7 cellular contexts compared by ENCODE assay signal in the genomic region with DNA sequence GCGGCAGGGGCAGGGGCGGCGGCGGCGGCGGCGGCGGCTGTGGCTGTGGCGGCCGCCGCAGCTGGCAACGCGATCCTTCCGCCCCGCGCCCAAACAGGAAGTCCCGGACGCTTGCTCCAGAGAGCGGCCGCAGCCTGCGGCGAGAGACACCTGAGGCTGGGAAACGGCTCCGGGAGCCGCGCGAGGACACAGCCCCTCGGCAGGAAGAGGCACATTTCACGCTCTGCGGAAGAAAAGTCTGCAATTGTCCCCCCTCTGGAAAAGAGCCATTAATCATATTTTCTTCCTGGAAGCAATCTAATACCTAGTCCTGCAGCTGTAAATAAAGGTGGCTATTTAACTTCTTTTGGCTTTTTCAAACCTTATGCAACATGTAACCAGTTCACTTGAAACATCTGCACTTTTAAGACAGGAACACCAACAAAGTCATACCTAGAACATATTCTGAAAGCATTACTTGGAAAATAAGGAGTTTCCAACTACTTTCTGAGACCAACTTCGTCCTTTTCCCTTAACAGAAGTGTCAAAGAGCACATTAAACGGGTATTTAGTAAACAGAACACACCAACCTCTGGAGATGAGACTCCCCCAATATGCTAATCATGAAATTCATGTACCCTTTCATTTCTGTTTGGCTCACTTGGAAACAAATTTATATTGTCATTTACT.
A peak's percentile ranks its signal among the peaks of the same experiment; 100 is the strongest.
DNase-seq lines count a peak whose midpoint lies in the region; ATAC-seq and TF ChIP-seq lines count a peak whose summit lies in the region.

No MANE protein-coding gene starts in this region.

- H3K27me3 ChIP-seq in mononuclear cell (ENCODE audit: insufficient read depth, low read length): no peaks in the 10 kb centered on the region

- ATAC-seq in central memory CD8-positive, alpha-beta T cell (replicated peaks; ENCODE audit: extremely low read depth, poor library complexity, severe bottlenecking): no peak
- no peak for ATAC-seq in HG03135 (IDR thresholded peaks at IDR 0.05; ENCODE audit: unreplicated experiment)

- peak overlapping the region; percentile 99 for H3K27ac Mint-ChIP-seq in central memory CD8-positive, alpha-beta T cell (ENCODE audit: low read depth)

- peak overlapping the region; percentile 100 for H3K4me3 Mint-ChIP-seq in central memory CD8-positive, alpha-beta T cell

- no peak for TF ChIP-seq CTCF in NB4 (IDR thresholded peaks at IDR 0.05; ENCODE audit: low read depth, low read length)

- no peaks in the 10 kb centered on the region for H3K27me3 Mint-ChIP-seq in central memory CD8-positive, alpha-beta T cell

- H3K9me3 Mint-ChIP-seq in central memory CD8-positive, alpha-beta T cell: no peaks in the 10 kb centered on the region

- H3K9me3 ChIP-seq in mononuclear cell (ENCODE audit: low read depth, low read length): no peaks in the 10 kb centered on the region

- DNase-seq in NB4 (ENCODE audit: low read depth): no peak
- DNase-seq in central memory CD8-positive, alpha-beta T cell (ENCODE audit: low spot score in 2 of 2): no peak
- no peak for DNase-seq in NCI-H524 treated with DMSO at 0.1 percent for 48 hours (lab: John Stamatoyannopoulos, UW)
- DNase-seq in GOT3 (lab: John Stamatoyannopoulos, UW): no peak

- H3K4me1 Mint-ChIP-seq in central memory CD8-positive, alpha-beta T cell: peaks cover 26% of the 10 kb centered on the region

- H3K36me3 Mint-ChIP-seq in central memory CD8-positive, alpha-beta T cell (ENCODE audit: insufficient read depth): peaks cover 23% of the 10 kb centered on the region

- H3K4me1 ChIP-seq in mononuclear cell (ENCODE audit: insufficient read depth, low read length): peaks cover 19% of the 10 kb centered on the region

- peak; percentile 48 for TF ChIP-seq POLR2A in GM15510 (IDR thresholded peaks at IDR 0.05; ENCODE audit: borderline replicate concordance, extremely low read depth, insufficient read length)
- no peak for TF ChIP-seq POLR2A in NB4 (IDR thresholded peaks at IDR 0.05; ENCODE audit: extremely low read depth, insufficient read length)

- H3K4me3 ChIP-seq in NB4 (ENCODE audit: low read depth, low read length) (peak overlapping the region; percentile 84), mononuclear cell (ENCODE audit: low read length) (peak overlapping the region; percentile 92)
